In genomic region chr15:101562428-101563059, GRCh38 we compare ENCODE assay signal across 18 cellular contexts.
"Had no signal": no experiment of that assay in that cellular context is flagged by ENCODE, and none has a peak within 500 bp of the region (broad histone marks: within the 10 kb centered on the region; RNA-seq: fewer than 3 reads in every experiment).

No MANE protein-coding gene starts in this region.

- H3K36me3 Mint-ChIP-seq: natural killer cell; stimulated activated memory B cell treated with anti-CD40 and anti-IgM and Interleukin-4, amounts not matched to agents 10 μg/mL and 1 μg/mL and 100 μg/mL, for 72 hours had no signal

- H3K4me1 ChIP-seq: lower lobe of right lung, pancreas, upper lobe of right lung had no signal

- H3K27ac ChIP-seq: gastrocnemius medialis, lower lobe of right lung, neutrophil, pancreas, thyroid gland, upper lobe of right lung had no signal

- H3K9me3 ChIP-seq: gastrocnemius medialis, lower lobe of right lung, neutrophil, pancreas, thyroid gland, upper lobe of right lung had no signal

- H3K9me3 Mint-ChIP-seq: central memory CD8-positive, alpha-beta T cell; natural killer cell; stimulated activated naive CD8-positive, alpha-beta T cell treated with anti-CD3 and anti-CD28 coated beads, Interleukin-15, Interleukin-2, amounts not matched to agents 100 ng/mL and 50 ng/mL, for 24 hours had no signal

- FAIRE-seq: keratinocyte, pancreas had no signal

- H3K27me3 ChIP-seq: gastrocnemius medialis, thyroid gland, upper lobe of right lung had no signal

- H3K4me1 Mint-ChIP-seq: central memory CD8-positive, alpha-beta T cell; natural killer cell had no signal

- H3K4me3 ChIP-seq: gastrocnemius medialis, lower lobe of right lung, pancreas, thyroid gland, upper lobe of right lung had no signal

- DNase-seq: cortex of kidney; foreskin fibroblast; gastrocnemius medialis; left ventricle myocardium superior; lower lobe of right lung; natural killer cell; pancreas; stimulated activated CD4-positive, alpha-beta T cell treated with anti-CD3 and anti-CD28 coated beads, Interleukin-2, amount 100 ng/mL, for 24 hours; stimulated activated CD4-positive, alpha-beta T cell treated with anti-CD3 and anti-CD28 coated beads, Interleukin-4, amount 100 ng/mL, for 24 hours; thyroid gland; upper lobe of right lung had no signal

- H3K4me3 Mint-ChIP-seq: central memory CD8-positive, alpha-beta T cell; natural killer cell; stimulated activated memory B cell treated with anti-CD40 and anti-IgM and Interleukin-4, amounts not matched to agents 10 μg/mL and 1 μg/mL and 100 μg/mL, for 72 hours; stimulated activated naive CD8-positive, alpha-beta T cell treated with anti-CD3 and anti-CD28 coated beads, Interleukin-15, Interleukin-2, amounts not matched to agents 100 ng/mL and 50 ng/mL, for 24 hours had no signal

- H3K36me3 ChIP-seq: gastrocnemius medialis, lower lobe of right lung, neutrophil, pancreas, thyroid gland, upper lobe of right lung had no signal

- H3K27ac Mint-ChIP-seq: natural killer cell; progenitor cell of endocrine pancreas; stimulated activated memory B cell treated with anti-CD40 and anti-IgM and Interleukin-4, amounts not matched to agents 10 μg/mL and 1 μg/mL and 100 μg/mL, for 72 hours; stimulated activated naive CD8-positive, alpha-beta T cell treated with anti-CD3 and anti-CD28 coated beads, Interleukin-15, Interleukin-2, amounts not matched to agents 100 ng/mL and 50 ng/mL, for 24 hours had no signal

- ATAC-seq: gastrocnemius medialis; left ventricle myocardium superior; lower lobe of right lung; natural killer cell; pancreas; sciatic nerve; stimulated activated memory B cell treated with anti-CD40 and anti-IgM and Interleukin-4, amounts not matched to agents 10 μg/mL and 1 μg/mL and 100 μg/mL, for 72 hours; upper lobe of right lung had no signal
